ENCODE assay signal across 1 cellular context in the genomic region with DNA sequence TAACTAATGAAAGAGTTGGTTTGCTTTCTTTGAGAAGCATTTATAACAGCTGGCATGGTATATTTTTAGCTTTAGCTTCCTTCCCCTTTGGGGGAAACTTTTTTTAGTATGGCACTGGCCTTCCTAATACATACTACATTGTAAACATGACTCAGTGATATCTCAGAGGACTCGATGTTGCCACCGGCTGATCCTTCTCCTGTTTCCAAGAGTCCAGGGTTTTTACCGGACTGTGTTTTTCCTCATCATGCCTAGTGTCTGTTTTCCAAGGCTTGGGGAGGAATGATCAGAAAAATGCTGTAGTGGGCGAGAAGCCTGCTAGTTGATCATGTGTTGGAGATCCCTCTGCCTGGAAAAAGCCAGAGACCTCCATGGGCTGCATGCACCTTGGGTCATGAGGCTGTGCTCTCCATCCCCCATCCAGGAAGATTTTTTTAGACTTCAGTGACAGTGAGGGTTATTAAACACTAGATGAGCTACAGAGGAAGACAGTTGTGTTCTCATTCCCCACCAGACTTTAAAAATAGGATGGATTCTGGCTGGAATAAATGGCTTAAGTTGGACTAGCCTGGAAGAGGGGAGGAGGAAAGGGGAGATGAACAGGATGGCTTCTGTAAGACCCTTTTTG.
TF ChIP-seq lines count a peak whose summit lies in the region.

No MANE protein-coding gene starts in this region.

TF ChIP-seq in HEK293T, 16 proteins besides CTCF, POLR2A, EP300 and RAD21:
- TF ChIP-seq SP1 (IDR thresholded peaks at IDR 0.05) (no peak), FOXM1 (IDR thresholded peaks at IDR 0.05; ENCODE audit: borderline replicate concordance) (no peak), L3MBTL2 (conservative IDR thresholded peaks at IDR 0.05) (no peak), FOXK2 (IDR thresholded peaks at IDR 0.05) (no peak), ELF4 (IDR thresholded peaks at IDR 0.05) (no peak), LEF1 (IDR thresholded peaks at IDR 0.05; ENCODE audit: borderline replicate concordance) (no peak), FOXA1 (IDR thresholded peaks at IDR 0.05) (no peak), HDGF (IDR thresholded peaks at IDR 0.05; ENCODE audit: borderline replicate concordance) (no peak), NFRKB (IDR thresholded peaks at IDR 0.05) (no peak)
- TF ChIP-seq, protein P1, sequence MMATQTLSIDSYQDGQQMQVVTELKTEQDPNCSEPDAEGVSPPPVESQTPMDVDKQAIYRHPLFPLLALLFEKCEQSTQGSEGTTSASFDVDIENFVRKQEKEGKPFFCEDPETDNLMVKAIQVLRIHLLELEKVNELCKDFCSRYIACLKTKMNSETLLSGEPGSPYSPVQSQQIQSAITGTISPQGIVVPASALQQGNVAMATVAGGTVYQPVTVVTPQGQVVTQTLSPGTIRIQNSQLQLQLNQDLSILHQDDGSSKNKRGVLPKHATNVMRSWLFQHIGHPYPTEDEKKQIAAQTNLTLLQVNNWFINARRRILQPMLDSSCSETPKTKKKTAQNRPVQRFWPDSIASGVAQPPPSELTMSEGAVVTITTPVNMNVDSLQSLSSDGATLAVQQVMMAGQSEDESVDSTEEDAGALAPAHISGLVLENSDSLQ (IDR thresholded peaks at IDR 0.05), result no peak
TF ChIP-seq in HEK293T: peak in this region for 0.
